2 cellular contexts compared by ENCODE assay signal in the genomic region with DNA sequence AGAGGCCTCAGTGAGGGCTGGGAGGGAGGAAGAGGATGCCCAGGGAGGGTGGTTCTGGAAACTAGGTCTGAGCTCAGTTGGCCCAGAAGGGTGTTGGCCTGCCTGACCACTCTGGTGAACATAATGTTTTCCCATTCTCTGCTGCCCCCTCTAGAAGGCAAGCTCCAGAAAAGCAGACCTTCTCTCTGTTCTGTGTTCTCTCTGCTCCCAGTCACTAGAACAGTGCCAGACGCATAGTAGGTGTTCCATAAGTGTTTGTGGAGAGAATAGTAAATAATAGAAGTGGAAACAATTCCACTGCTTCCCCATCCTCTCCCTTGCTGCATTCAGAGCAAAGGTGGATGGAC.
TF ChIP-seq lines count a peak whose summit lies in the region.

No MANE protein-coding gene starts in this region.

TF ChIP-seq in GM23338, 12 proteins besides CTCF, POLR2A, EP300 and RAD21:
- TF ChIP-seq EZH2 (IDR thresholded peaks at IDR 0.05; ENCODE audit: low read depth, unreplicated experiment) (no peak), POLR2AphosphoS5 (IDR thresholded peaks at IDR 0.05; ENCODE audit: low read depth) (no peak), CREB1 (CRISPR knock-in tag; IDR thresholded peaks at IDR 0.05; ENCODE audit: low read depth) (no peak)
- TF ChIP-seq, protein P1, sequence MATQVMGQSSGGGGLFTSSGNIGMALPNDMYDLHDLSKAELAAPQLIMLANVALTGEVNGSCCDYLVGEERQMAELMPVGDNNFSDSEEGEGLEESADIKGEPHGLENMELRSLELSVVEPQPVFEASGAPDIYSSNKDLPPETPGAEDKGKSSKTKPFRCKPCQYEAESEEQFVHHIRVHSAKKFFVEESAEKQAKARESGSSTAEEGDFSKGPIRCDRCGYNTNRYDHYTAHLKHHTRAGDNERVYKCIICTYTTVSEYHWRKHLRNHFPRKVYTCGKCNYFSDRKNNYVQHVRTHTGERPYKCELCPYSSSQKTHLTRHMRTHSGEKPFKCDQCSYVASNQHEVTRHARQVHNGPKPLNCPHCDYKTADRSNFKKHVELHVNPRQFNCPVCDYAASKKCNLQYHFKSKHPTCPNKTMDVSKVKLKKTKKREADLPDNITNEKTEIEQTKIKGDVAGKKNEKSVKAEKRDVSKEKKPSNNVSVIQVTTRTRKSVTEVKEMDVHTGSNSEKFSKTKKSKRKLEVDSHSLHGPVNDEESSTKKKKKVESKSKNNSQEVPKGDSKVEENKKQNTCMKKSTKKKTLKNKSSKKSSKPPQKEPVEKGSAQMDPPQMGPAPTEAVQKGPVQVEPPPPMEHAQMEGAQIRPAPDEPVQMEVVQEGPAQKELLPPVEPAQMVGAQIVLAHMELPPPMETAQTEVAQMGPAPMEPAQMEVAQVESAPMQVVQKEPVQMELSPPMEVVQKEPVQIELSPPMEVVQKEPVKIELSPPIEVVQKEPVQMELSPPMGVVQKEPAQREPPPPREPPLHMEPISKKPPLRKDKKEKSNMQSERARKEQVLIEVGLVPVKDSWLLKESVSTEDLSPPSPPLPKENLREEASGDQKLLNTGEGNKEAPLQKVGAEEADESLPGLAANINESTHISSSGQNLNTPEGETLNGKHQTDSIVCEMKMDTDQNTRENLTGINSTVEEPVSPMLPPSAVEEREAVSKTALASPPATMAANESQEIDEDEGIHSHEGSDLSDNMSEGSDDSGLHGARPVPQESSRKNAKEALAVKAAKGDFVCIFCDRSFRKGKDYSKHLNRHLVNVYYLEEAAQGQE (IDR thresholded peaks at IDR 0.05; ENCODE audit: unreplicated experiment), result no peak
- TF ChIP-seq, protein P2, sequence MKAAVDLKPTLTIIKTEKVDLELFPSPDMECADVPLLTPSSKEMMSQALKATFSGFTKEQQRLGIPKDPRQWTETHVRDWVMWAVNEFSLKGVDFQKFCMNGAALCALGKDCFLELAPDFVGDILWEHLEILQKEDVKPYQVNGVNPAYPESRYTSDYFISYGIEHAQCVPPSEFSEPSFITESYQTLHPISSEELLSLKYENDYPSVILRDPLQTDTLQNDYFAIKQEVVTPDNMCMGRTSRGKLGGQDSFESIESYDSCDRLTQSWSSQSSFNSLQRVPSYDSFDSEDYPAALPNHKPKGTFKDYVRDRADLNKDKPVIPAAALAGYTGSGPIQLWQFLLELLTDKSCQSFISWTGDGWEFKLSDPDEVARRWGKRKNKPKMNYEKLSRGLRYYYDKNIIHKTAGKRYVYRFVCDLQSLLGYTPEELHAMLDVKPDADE (IDR thresholded peaks at IDR 0.05), result no peak
- TF ChIP-seq, protein P3, sequence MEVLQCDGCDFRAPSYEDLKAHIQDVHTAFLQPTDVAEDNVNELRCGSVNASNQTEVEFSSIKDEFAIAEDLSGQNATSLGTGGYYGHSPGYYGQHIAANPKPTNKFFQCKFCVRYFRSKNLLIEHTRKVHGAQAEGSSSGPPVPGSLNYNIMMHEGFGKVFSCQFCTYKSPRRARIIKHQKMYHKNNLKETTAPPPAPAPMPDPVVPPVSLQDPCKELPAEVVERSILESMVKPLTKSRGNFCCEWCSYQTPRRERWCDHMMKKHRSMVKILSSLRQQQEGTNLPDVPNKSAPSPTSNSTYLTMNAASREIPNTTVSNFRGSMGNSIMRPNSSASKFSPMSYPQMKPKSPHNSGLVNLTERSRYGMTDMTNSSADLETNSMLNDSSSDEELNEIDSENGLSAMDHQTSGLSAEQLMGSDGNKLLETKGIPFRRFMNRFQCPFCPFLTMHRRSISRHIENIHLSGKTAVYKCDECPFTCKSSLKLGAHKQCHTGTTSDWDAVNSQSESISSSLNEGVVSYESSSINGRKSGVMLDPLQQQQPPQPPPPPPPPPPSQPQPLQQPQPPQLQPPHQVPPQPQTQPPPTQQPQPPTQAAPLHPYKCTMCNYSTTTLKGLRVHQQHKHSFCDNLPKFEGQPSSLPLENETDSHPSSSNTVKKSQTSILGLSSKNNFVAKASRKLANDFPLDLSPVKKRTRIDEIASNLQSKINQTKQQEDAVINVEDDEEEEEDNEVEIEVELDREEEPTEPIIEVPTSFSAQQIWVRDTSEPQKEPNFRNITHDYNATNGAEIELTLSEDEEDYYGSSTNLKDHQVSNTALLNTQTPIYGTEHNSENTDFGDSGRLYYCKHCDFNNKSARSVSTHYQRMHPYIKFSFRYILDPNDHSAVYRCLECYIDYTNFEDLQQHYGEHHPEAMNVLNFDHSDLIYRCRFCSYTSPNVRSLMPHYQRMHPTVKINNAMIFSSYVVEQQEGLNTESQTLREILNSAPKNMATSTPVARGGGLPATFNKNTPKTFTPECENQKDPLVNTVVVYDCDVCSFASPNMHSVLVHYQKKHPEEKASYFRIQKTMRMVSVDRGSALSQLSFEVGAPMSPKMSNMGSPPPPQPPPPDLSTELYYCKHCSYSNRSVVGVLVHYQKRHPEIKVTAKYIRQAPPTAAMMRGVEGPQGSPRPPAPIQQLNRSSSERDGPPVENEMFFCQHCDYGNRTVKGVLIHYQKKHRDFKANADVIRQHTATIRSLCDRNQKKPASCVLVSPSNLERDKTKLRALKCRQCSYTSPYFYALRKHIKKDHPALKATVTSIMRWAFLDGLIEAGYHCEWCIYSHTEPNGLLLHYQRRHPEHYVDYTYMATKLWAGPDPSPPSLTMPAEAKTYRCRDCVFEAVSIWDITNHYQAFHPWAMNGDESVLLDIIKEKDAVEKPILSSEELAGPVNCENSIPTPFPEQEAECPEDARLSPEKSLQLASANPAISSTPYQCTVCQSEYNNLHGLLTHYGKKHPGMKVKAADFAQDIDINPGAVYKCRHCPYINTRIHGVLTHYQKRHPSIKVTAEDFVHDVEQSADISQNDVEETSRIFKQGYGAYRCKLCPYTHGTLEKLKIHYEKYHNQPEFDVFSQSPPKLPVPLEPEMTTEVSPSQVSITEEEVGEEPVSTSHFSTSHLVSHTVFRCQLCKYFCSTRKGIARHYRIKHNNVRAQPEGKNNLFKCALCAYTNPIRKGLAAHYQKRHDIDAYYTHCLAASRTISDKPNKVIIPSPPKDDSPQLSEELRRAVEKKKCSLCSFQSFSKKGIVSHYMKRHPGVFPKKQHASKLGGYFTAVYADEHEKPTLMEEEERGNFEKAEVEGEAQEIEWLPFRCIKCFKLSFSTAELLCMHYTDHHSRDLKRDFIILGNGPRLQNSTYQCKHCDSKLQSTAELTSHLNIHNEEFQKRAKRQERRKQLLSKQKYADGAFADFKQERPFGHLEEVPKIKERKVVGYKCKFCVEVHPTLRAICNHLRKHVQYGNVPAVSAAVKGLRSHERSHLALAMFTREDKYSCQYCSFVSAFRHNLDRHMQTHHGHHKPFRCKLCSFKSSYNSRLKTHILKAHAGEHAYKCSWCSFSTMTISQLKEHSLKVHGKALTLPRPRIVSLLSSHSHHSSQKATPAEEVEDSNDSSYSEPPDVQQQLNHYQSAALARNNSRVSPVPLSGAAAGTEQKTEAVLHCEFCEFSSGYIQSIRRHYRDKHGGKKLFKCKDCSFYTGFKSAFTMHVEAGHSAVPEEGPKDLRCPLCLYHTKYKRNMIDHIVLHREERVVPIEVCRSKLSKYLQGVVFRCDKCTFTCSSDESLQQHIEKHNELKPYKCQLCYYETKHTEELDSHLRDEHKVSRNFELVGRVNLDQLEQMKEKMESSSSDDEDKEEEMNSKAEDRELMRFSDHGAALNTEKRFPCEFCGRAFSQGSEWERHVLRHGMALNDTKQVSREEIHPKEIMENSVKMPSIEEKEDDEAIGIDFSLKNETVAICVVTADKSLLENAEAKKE (CRISPR knock-in tag; IDR thresholded peaks at IDR 0.05), result no peak

TF ChIP-seq in GM12878, 131 proteins besides CTCF, POLR2A, EP300 and RAD21:
- TF ChIP-seq, protein P4, sequence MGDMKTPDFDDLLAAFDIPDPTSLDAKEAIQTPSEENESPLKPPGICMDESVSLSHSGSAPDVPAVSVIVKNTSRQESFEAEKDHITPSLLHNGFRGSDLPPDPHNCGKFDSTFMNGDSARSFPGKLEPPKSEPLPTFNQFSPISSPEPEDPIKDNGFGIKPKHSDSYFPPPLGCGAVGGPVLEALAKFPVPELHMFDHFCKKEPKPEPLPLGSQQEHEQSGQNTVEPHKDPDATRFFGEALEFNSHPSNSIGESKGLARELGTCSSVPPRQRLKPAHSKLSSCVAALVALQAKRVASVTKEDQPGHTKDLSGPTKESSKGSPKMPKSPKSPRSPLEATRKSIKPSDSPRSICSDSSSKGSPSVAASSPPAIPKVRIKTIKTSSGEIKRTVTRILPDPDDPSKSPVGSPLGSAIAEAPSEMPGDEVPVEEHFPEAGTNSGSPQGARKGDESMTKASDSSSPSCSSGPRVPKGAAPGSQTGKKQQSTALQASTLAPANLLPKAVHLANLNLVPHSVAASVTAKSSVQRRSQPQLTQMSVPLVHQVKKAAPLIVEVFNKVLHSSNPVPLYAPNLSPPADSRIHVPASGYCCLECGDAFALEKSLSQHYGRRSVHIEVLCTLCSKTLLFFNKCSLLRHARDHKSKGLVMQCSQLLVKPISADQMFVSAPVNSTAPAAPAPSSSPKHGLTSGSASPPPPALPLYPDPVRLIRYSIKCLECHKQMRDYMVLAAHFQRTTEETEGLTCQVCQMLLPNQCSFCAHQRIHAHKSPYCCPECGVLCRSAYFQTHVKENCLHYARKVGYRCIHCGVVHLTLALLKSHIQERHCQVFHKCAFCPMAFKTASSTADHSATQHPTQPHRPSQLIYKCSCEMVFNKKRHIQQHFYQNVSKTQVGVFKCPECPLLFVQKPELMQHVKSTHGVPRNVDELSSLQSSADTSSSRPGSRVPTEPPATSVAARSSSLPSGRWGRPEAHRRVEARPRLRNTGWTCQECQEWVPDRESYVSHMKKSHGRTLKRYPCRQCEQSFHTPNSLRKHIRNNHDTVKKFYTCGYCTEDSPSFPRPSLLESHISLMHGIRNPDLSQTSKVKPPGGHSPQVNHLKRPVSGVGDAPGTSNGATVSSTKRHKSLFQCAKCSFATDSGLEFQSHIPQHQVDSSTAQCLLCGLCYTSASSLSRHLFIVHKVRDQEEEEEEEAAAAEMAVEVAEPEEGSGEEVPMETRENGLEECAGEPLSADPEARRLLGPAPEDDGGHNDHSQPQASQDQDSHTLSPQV (IDR thresholded peaks at IDR 0.05), result no peak
- TF ChIP-seq, protein P5, sequence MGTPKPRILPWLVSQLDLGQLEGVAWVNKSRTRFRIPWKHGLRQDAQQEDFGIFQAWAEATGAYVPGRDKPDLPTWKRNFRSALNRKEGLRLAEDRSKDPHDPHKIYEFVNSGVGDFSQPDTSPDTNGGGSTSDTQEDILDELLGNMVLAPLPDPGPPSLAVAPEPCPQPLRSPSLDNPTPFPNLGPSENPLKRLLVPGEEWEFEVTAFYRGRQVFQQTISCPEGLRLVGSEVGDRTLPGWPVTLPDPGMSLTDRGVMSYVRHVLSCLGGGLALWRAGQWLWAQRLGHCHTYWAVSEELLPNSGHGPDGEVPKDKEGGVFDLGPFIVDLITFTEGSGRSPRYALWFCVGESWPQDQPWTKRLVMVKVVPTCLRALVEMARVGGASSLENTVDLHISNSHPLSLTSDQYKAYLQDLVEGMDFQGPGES (IDR thresholded peaks at IDR 0.05), result no peak
- TF ChIP-seq ZNF217 (IDR thresholded peaks at IDR 0.05) (no peak), HCFC1 (IDR thresholded peaks at IDR 0.05; ENCODE audit: low read length) (no peak), ZBED1 (IDR thresholded peaks at IDR 0.05; ENCODE audit: borderline replicate concordance) (no peak), WRNIP1 (IDR thresholded peaks at IDR 0.05; ENCODE audit: borderline replicate concordance, low read depth, low read length) (no peak)
- TF ChIP-seq, protein P6, sequence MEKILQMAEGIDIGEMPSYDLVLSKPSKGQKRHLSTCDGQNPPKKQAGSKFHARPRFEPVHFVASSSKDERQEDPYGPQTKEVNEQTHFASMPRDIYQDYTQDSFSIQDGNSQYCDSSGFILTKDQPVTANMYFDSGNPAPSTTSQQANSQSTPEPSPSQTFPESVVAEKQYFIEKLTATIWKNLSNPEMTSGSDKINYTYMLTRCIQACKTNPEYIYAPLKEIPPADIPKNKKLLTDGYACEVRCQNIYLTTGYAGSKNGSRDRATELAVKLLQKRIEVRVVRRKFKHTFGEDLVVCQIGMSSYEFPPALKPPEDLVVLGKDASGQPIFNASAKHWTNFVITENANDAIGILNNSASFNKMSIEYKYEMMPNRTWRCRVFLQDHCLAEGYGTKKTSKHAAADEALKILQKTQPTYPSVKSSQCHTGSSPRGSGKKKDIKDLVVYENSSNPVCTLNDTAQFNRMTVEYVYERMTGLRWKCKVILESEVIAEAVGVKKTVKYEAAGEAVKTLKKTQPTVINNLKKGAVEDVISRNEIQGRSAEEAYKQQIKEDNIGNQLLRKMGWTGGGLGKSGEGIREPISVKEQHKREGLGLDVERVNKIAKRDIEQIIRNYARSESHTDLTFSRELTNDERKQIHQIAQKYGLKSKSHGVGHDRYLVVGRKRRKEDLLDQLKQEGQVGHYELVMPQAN (conservative IDR thresholded peaks at IDR 0.05), result no peak
